Comparison of ENCODE assay signal across 1 cellular context in the genomic region with DNA sequence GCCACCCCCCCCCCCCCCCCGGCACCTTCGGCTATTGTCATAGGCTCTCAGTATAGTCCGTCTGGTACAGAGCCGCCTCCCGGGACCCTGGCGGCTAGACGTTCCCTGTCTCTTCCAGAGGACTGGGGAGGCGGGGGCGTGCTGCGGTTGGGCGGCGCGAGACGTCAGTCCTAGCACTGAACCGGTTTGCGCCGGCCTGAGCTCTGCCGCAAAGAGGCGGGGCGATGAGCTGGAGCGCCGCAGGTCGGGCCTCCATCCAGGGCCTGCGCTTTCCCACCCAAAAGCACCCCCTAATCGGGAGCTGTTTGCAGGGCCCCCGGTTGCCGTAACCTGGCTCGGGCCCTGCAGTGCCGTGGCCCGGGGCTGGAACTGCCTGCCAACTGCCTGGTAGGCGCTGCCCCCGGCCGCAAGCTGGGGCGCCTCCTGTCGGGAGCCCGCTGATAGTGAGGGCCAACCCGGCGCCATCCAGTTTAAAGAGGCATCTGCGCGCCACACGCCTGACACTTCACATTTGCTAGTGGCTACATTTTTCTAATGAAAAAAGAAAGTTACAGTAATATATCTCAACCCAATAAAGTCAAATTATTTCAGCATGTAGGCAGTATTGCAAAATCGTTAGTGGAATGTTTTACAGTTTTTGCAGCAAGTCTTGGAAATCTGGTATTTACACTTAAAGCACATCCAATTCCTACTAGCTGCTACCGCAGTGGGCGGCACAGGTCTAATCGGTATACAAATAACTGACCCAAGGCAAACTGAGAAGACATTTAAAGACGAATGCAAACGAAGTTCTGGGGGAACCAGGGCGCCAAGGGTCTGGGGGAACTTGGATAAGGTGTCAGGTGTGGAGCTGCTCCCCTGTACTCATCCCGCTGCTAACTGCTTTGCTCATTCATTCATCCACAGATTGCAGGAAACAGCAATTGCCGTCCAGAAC.
TF ChIP-seq lines count a peak whose summit lies in the region.

No MANE protein-coding gene starts in this region.

TF ChIP-seq in IMR-90, 13 proteins besides CTCF, POLR2A, EP300 and RAD21:
- TF ChIP-seq BHLHE40 (IDR thresholded peaks at IDR 0.05; ENCODE audit: low read depth, low read length) (no peak), CEBPB (IDR thresholded peaks at IDR 0.05; ENCODE audit: low read depth, low read length) (peak; percentile 50; the same call in 1 of the 2 replicates), NFE2L2 (IDR thresholded peaks at IDR 0.05; ENCODE audit: low read depth, low read length) (no peak), SMC3 (IDR thresholded peaks at IDR 0.05; ENCODE audit: low read depth, low read length) (peak; percentile 33; the same call in 1 of the 2 replicates), MAFK (IDR thresholded peaks at IDR 0.05; ENCODE audit: low read depth, low read length) (no peak), MAZ (IDR thresholded peaks at IDR 0.05; ENCODE audit: borderline replicate concordance, low read depth, low read length) (peak; percentile 88), RCOR1 (IDR thresholded peaks at IDR 0.05; ENCODE audit: insufficient replicate concordance, low read length) (no peak), MXI1 (IDR thresholded peaks at IDR 0.05; ENCODE audit: borderline replicate concordance, low read depth, low read length) (peak; percentile 50; the same call in 1 of the 2 replicates), FOS (IDR thresholded peaks at IDR 0.05; ENCODE audit: low read depth, low read length) (no peak), CHD1 (IDR thresholded peaks at IDR 0.05; ENCODE audit: low read depth, low read length) (no peak)
- TF ChIP-seq, protein P1, sequence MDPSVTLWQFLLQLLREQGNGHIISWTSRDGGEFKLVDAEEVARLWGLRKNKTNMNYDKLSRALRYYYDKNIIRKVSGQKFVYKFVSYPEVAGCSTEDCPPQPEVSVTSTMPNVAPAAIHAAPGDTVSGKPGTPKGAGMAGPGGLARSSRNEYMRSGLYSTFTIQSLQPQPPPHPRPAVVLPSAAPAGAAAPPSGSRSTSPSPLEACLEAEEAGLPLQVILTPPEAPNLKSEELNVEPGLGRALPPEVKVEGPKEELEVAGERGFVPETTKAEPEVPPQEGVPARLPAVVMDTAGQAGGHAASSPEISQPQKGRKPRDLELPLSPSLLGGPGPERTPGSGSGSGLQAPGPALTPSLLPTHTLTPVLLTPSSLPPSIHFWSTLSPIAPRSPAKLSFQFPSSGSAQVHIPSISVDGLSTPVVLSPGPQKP (IDR thresholded peaks at IDR 0.05; ENCODE audit: borderline replicate concordance, low read depth, low read length), result no peak
- TF ChIP-seq, protein P2, sequence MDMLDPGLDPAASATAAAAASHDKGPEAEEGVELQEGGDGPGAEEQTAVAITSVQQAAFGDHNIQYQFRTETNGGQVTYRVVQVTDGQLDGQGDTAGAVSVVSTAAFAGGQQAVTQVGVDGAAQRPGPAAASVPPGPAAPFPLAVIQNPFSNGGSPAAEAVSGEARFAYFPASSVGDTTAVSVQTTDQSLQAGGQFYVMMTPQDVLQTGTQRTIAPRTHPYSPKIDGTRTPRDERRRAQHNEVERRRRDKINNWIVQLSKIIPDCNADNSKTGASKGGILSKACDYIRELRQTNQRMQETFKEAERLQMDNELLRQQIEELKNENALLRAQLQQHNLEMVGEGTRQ (IDR thresholded peaks at IDR 0.05; ENCODE audit: low read depth, low read length), result no peak
